8 cellular contexts compared by ENCODE assay signal in genomic region chr2:191677091-191677645, GRCh38. TPM values are rescaled to one million over a fixed set of nuclear protein-coding genes. Genes with fewer than 3 reads are reported as not detected.
DNase-seq lines count a peak whose midpoint lies in the region; ATAC-seq and TF ChIP-seq lines count a peak whose summit lies in the region.

No MANE protein-coding gene starts in this region.

- no peak overlapping the region for H2BK120ac ChIP-seq in H9 (ENCODE audit: low read depth, low read length, poor library complexity, severe bottlenecking)

- CTCF ChIA-PET in naive thymus-derived CD4-positive, alpha-beta T cell (lab: Charles Lee), result interaction anchor here (0.7 to 1.7 kb wide), 11 partner anchors 19 to 111 kb away, joined by 3 to 8 read pairs (median 3); no protein-coding TSS in a partner anchor

- H3K27ac Mint-ChIP-seq in H9 (peak overlapping the region in 2 of 3 experiments; percentile 24 to 40; a peak in 1 of 7 replicates), type B pancreatic cell (peak overlapping the region; percentile 99)
- H3K27ac Mint-ChIP-seq in naive thymus-derived CD4-positive, alpha-beta T cell, result peak overlapping the region; percentile 97 to 100 (median 99)

- no peaks in the 10 kb centered on the region for H3K79me1 ChIP-seq in H9 (ENCODE audit: insufficient read depth, low read depth, low read length, poor library complexity, severe bottlenecking)

- H3K18ac ChIP-seq in H9 (ENCODE audit: insufficient read length, low read depth, low read length), result peak overlapping the region; percentile 79

- H3K9me3 ChIP-seq in H9 (ENCODE audit: control insufficient read depth, low read depth, low read length) (no peaks in the 10 kb centered on the region), MG63 (no peaks in the 10 kb centered on the region), esophagus muscularis mucosa (no peaks in the 10 kb centered on the region)
- no peaks in the 10 kb centered on the region for H3K9me3 ChIP-seq in naive thymus-derived CD4-positive, alpha-beta T cell (ENCODE audit: control insufficient read depth in 2 of 3, low read length in 3 of 3)

- no peak overlapping the region for H2BK20ac ChIP-seq in H9 (ENCODE audit: low read depth, low read length, poor library complexity, severe bottlenecking)

- no peak overlapping the region for H4K5ac ChIP-seq in H9 (ENCODE audit: insufficient read length, low read depth, low read length)

- no peak for TF ChIP-seq POLR2A in esophagus muscularis mucosa (IDR thresholded peaks at IDR 0.05; ENCODE audit: low read depth)

- no peaks in the 10 kb centered on the region; a peak in 1 of 5 replicates for H3K9me3 Mint-ChIP-seq in H9
- H3K9me3 Mint-ChIP-seq in naive thymus-derived CD4-positive, alpha-beta T cell, result peaks cover 0 to 14% (median 0%) of the 10 kb centered on the region in 11 donors
- H3K9me3 Mint-ChIP-seq in type B pancreatic cell, result no peaks in the 10 kb centered on the region

- H3K14ac ChIP-seq in H9 (ENCODE audit: insufficient read depth, low read length), result no peak overlapping the region

- H3K4me2 ChIP-seq in H9 (ENCODE audit: insufficient read depth, insufficient read length, low read length), result peak overlapping the region; percentile 85

- no peak for TF ChIP-seq CTCF in GM12865 (IDR thresholded peaks at IDR 0.05; ENCODE audit: insufficient read depth, low read depth, low read length, missing control alignments)
- no peak for TF ChIP-seq CTCF in H9 (conservative IDR thresholded peaks at IDR 0.05)
- TF ChIP-seq CTCF in esophagus muscularis mucosa (IDR thresholded peaks at IDR 0.05), result no peak
- TF ChIP-seq CTCF in type B pancreatic cell (conservative IDR thresholded peaks at IDR 0.05), result no peak

- no peaks in the 10 kb centered on the region for H3K79me2 ChIP-seq in H9 (ENCODE audit: insufficient read depth, low read length)

- H4K91ac ChIP-seq in H9 (ENCODE audit: insufficient read length, low read depth, low read length), result no peak overlapping the region

- H3K36me3 Mint-ChIP-seq in H9 (ENCODE audit: insufficient read depth in 1 of 3, low read depth in 3 of 3), result no peaks in the 10 kb centered on the region; a peak in 1 of 7 replicates
- peaks cover 0 to 28% (median 1%) of the 10 kb centered on the region in 5 donors for H3K36me3 Mint-ChIP-seq in naive thymus-derived CD4-positive, alpha-beta T cell
- H3K36me3 Mint-ChIP-seq in type B pancreatic cell, result no peaks in the 10 kb centered on the region

- no peak overlapping the region for H3T11ph ChIP-seq in H9 (ENCODE audit: low read length)

- no peak overlapping the region for H3K23ac ChIP-seq in H9 (ENCODE audit: insufficient read length, low read depth, low read length)

- H3K36me3 ChIP-seq in MG63 (peaks cover 32% of the 10 kb centered on the region), esophagus muscularis mucosa (peaks cover 0 to 4% (median 2%) of the 10 kb centered on the region in 4 donors)
- H3K36me3 ChIP-seq in naive thymus-derived CD4-positive, alpha-beta T cell (ENCODE audit: control insufficient read depth in 2 of 3, insufficient read depth in 3 of 3, low read length in 3 of 3), result peaks cover 1 to 10% (median 1%) of the 10 kb centered on the region in 3 experiments

- TF ChIP-seq EP300 in esophagus muscularis mucosa (IDR thresholded peaks at IDR 0.05), result no peak

- H3K23me2 ChIP-seq in H9 (ENCODE audit: insufficient read length, low read depth, low read length, poor library complexity, severe bottlenecking), result peaks cover 12% of the 10 kb centered on the region

- H2BK12ac ChIP-seq in H9 (ENCODE audit: insufficient read length, low read depth, low read length), result no peak overlapping the region

- H3K4me1 Mint-ChIP-seq in H9 (peaks cover 9 to 12% of the 10 kb centered on the region in 2 experiments; a peak in 3 of 4 replicates), type B pancreatic cell (ENCODE audit: unreplicated experiment) (peaks cover 25% of the 10 kb centered on the region)
- peaks cover 26 to 67% (median 58%) of the 10 kb centered on the region in 7 donors for H3K4me1 Mint-ChIP-seq in naive thymus-derived CD4-positive, alpha-beta T cell

- peak overlapping the region; percentile 9 for H3K9ac ChIP-seq in H9 (ENCODE audit: extremely low read depth, insufficient read length, low read length)

- no peak overlapping the region for H2AK5ac ChIP-seq in H9 (ENCODE audit: insufficient read length, low read length)

- WGBS in H9 (ENCODE audit: extremely low coverage, insufficient read length, low lambda C conversion rate), result no CpG with 5 or more reads among the region's 6 CpGs
- 7% methylated on average over 6 of the region's 6 CpGs for WGBS in esophagus muscularis mucosa

- peaks cover 9% of the 10 kb centered on the region for H3K27me3 Mint-ChIP-seq in H9 (ENCODE audit: low read depth)
- peaks cover 0 to 2% (median 0%) of the 10 kb centered on the region in 5 donors for H3K27me3 Mint-ChIP-seq in naive thymus-derived CD4-positive, alpha-beta T cell
- no peaks in the 10 kb centered on the region for H3K27me3 Mint-ChIP-seq in type B pancreatic cell

- H2AFZ ChIP-seq in H9 (ENCODE audit: low read length), result no peak overlapping the region

- no peak overlapping the region for H3K56ac ChIP-seq in H9 (ENCODE audit: insufficient read length, low read depth, low read length)

- H2BK5ac ChIP-seq in H9 (ENCODE audit: insufficient read length, low read length), result no peak overlapping the region

- no peak overlapping the region for H4K8ac ChIP-seq in H9 (replicated peaks; ENCODE audit: insufficient read length, low read depth, low read length)

- peak overlapping the region; percentile 88 to 89 for H3K4me3 Mint-ChIP-seq in H9
- peak overlapping the region; percentile 87 to 99 (median 96) for H3K4me3 Mint-ChIP-seq in naive thymus-derived CD4-positive, alpha-beta T cell
- H3K4me3 Mint-ChIP-seq in type B pancreatic cell, result peak overlapping the region; percentile 95

- intact Hi-C loops in esophagus muscularis mucosa (cut with DNase I), result loop anchor here (5.0 kb wide), 1 partner anchor 660 kb away; no protein-coding TSS in a partner anchor
- intact Hi-C loops in naive thymus-derived CD4-positive, alpha-beta T cell (cut with micrococcal nuclease), result loop anchor here (1.0 to 10.0 kb wide), 13 partner anchors 14 to 2002 kb away; partner anchors contain the start of genes ANKAR (in 1 of the 2), MFSD6 (in 1 of the 2) and OSGEPL1 (in 1 of the 2)

- H3K4ac ChIP-seq in H9 (ENCODE audit: low read depth, low read length), result no peak overlapping the region

- ATAC-seq in naive thymus-derived CD4-positive, alpha-beta T cell, result peak; percentile 15

- POLR2A ChIA-PET in naive thymus-derived CD4-positive, alpha-beta T cell (lab: Charles Lee), result interaction anchor here (0.6 to 9.8 kb wide), 31 partner anchors 9 to 1707 kb away, joined by 3 to 173 read pairs (median 5); partner anchors contain the start of genes GLS and STAT4

- no peak overlapping the region for H3K27ac ChIP-seq in H9 (ENCODE audit: insufficient read length, low read depth, low read length)
- H3K27ac ChIP-seq in esophagus muscularis mucosa (replicated peaks in 1 of 4), result peak overlapping the region; percentile 91 to 96 (median 94)
- H3K27ac ChIP-seq in naive thymus-derived CD4-positive, alpha-beta T cell (ENCODE audit: low read depth, low read length), result peak overlapping the region; percentile 92

- no peak overlapping the region for H2BK15ac ChIP-seq in H9 (ENCODE audit: low read depth, low read length)

- H3K4me3 ChIP-seq in GM12865 (ENCODE audit: low read depth, low read length), result peak overlapping the region; percentile 99
- H3K4me3 ChIP-seq in MG63, result peak overlapping the region; percentile 68
- H3K4me3 ChIP-seq in esophagus muscularis mucosa, result peak overlapping the region; percentile 64 to 81 (median 74)
- peak overlapping the region; percentile 90 for H3K4me3 ChIP-seq in naive thymus-derived CD4-positive, alpha-beta T cell (ENCODE audit: low read length)

- DNase-seq in GM12865 (ENCODE audit: low read depth) (peak; percentile 86), H9 (no peak), MG63 (peak; percentile 58), esophagus muscularis mucosa (ENCODE audit: extremely low spot score) (no peak), type B pancreatic cell (ENCODE audit: extremely low spot score, unreplicated experiment) (no peak)
- peak; percentile 42 to 46 for DNase-seq in activated CD4-positive, alpha-beta T cell treated with anti-CD3 and anti-CD28 coated beads for 4 hours
- peak in 2 of 9 donors; percentile 2 to 75 for DNase-seq in naive thymus-derived CD4-positive, alpha-beta T cell
- DNase-seq in NK-92 treated with Interleukin-12 subunit alpha and Interleukin-12 subunit beta, amount 100 ng/mL, for 24 hours (lab: John Stamatoyannopoulos, UW), result no peak

- H3K4me1 ChIP-seq in H9 (ENCODE audit: insufficient read depth, low read length) (no peaks in the 10 kb centered on the region; the same call in 1 of the 2 replicates), esophagus muscularis mucosa (peaks cover 0 to 39% (median 23%) of the 10 kb centered on the region in 4 donors)
- H3K4me1 ChIP-seq in naive thymus-derived CD4-positive, alpha-beta T cell (ENCODE audit: control insufficient read depth in 2 of 2, insufficient read depth in 2 of 2, low read length in 2 of 2), result peaks cover 43 to 48% of the 10 kb centered on the region in 2 donors

- H3K27me3 ChIP-seq in H9 (ENCODE audit: insufficient read depth, low read length) (no peaks in the 10 kb centered on the region), MG63 (no peaks in the 10 kb centered on the region), esophagus muscularis mucosa (no peaks in the 10 kb centered on the region)
- H3K27me3 ChIP-seq in naive thymus-derived CD4-positive, alpha-beta T cell (ENCODE audit: control insufficient read depth in 2 of 2, insufficient read depth in 2 of 2, low read length in 2 of 2), result no peaks in the 10 kb centered on the region

- H4K20me1 ChIP-seq in H9 (ENCODE audit: control insufficient read depth, insufficient read depth, insufficient read length), result no peaks in the 10 kb centered on the region

RNA-seq across cellular contexts. Expression of gene NABP1, which starts 0.8 kb away (rescaled TPM):
- total RNA-seq in H9 (2021) (3.2 TPM in 2 replicates), esophagus muscularis mucosa (10 to 100 TPM in 2 of 4 donors, 1 to 10 TPM in 2; 4.2 to 27.8 (median 8.0) TPM), type B pancreatic cell (ENCODE audit: low replicate concordance) (15.3 and 22.5 TPM in 2 replicates)
- total RNA-seq in MG63 (2014; rRNA removed; shearing (Covaris generic); ENCODE audit: low replicate concordance), result 15.8 and 24.1 TPM in 2 replicates
- total RNA-seq in naive thymus-derived CD4-positive, alpha-beta T cell, result 10 to 100 TPM; 24.5 to 79.5 (median 55.4) TPM
- polyA plus RNA-seq in naive thymus-derived CD4-positive, alpha-beta T cell, result 1 to 10 TPM; 4.2 to 5.6 TPM

Comparison
In these comparisons a context has a peak if more than half of its experiments do, and no peak if none do; other contexts are left out.
1. DNase-seq: peak in GM12865 (single experiment), MG63 (single experiment) and activated CD4-positive, alpha-beta T cell treated with anti-CD3 and anti-CD28 coated beads for 4 hours (2 of 2); none in H9 (single experiment), esophagus muscularis mucosa (single experiment), type B pancreatic cell (single experiment) and NK-92 treated with Interleukin-12 subunit alpha and Interleukin-12 subunit beta, amount 100 ng/mL, for 24 hours (single experiment).
2. H3K27ac Mint-ChIP-seq: peak in every context shown above with its lines; median percentile 99 in naive thymus-derived CD4-positive, alpha-beta T cell; 99 in type B pancreatic cell; 32 in H9.
3. Peak in every context shown above with its lines, with median percentiles within 50 percentile points of each other: H3K4me3 ChIP-seq and H3K4me3 Mint-ChIP-seq.